Comparison of ENCODE assay signal across 27 cellular contexts in genomic region chr6:72940265-72940664, GRCh38.
"Had no signal": no experiment of that assay in that cellular context is flagged by ENCODE, and none has a peak within 500 bp of the region (broad histone marks: within the 10 kb centered on the region; RNA-seq: fewer than 3 reads in every experiment).

No MANE protein-coding gene starts in this region.

- H3K27me3 ChIP-seq: brain microvascular endothelial cell, gastrocnemius medialis, pancreas, sigmoid colon had no signal

- H3K4me3 ChIP-seq: gastrocnemius medialis, pancreas, prostate gland, sigmoid colon, thoracic aorta had no signal

- DNase-seq: activated CD4-positive, alpha-beta memory T cell treated with anti-CD3 and anti-CD28 coated beads for 36 hours; activated CD4-positive, alpha-beta T cell treated with anti-CD3 and anti-CD28 coated beads, Interleukin-2, amount 10 ng/mL, durations not matched to agents 24 days and 14 days; activated CD8-positive, alpha-beta memory T cell treated with anti-CD3 and anti-CD28 coated beads, Interleukin-2, amount 50 U/mL, for 4 hours; activated gamma-delta T cell; activated naive CD4-positive, alpha-beta T cell treated with anti-CD3 and anti-CD28 coated beads, Interleukin-2, amount 10 ng/mL, durations not matched to agents 7 days and 5 days; activated T-cell treated with anti-CD3 and anti-CD28 coated beads, Interleukin-2, amount 50 U/mL, for 24 hours; amniotic stem cell; brain microvascular endothelial cell; central memory CD4-positive, alpha-beta T cell; endodermal cell; gastrocnemius medialis; glutamatergic neuron; left cardiac atrium; left ventricle myocardium superior; midbrain; naive thymus-derived CD4-positive, alpha-beta T cell; pancreas; sigmoid colon; small intestine; stimulated activated CD4-positive, alpha-beta T cell treated with anti-CD3 and anti-CD28 coated beads, Interleukin-4, amount 100 ng/mL, for 24 hours; T-helper 9 cell had no signal

- FAIRE-seq: astrocyte, islet of Langerhans, pancreas, small intestine, TTC549 had no signal

- H3K36me3 ChIP-seq: brain microvascular endothelial cell, gastrocnemius medialis, pancreas, prostate gland, sigmoid colon, thoracic aorta had no signal

- H3K27ac ChIP-seq: brain microvascular endothelial cell, gastrocnemius medialis, pancreas, prostate gland, sigmoid colon, thoracic aorta, VCaP had no signal

- H3K4me1 ChIP-seq: pancreas, prostate gland, sigmoid colon had no signal

- H3K9me3 ChIP-seq: gastrocnemius medialis, pancreas, prostate gland, sigmoid colon, thoracic aorta had no signal
